Comparison of ENCODE assay signal across 2 cellular contexts in genomic region chr17:58678287-58678686, GRCh38. TPM values are rescaled to one million over a fixed set of nuclear protein-coding genes. Genes with fewer than 3 reads are reported as not detected.
"Had no signal": no experiment of that assay in that cellular context is flagged by ENCODE, and none has a peak within 500 bp of the region (broad histone marks: within the 10 kb centered on the region; RNA-seq: fewer than 3 reads in every experiment).

No MANE protein-coding gene starts in this region.

RNA-seq across cellular contexts. Expression of gene TEX14, which starts 13.6 kb away (rescaled TPM):
- total RNA-seq: GM23248, H4 had no signal
